ENCODE assay signal across 8 cellular contexts in the genomic region with DNA sequence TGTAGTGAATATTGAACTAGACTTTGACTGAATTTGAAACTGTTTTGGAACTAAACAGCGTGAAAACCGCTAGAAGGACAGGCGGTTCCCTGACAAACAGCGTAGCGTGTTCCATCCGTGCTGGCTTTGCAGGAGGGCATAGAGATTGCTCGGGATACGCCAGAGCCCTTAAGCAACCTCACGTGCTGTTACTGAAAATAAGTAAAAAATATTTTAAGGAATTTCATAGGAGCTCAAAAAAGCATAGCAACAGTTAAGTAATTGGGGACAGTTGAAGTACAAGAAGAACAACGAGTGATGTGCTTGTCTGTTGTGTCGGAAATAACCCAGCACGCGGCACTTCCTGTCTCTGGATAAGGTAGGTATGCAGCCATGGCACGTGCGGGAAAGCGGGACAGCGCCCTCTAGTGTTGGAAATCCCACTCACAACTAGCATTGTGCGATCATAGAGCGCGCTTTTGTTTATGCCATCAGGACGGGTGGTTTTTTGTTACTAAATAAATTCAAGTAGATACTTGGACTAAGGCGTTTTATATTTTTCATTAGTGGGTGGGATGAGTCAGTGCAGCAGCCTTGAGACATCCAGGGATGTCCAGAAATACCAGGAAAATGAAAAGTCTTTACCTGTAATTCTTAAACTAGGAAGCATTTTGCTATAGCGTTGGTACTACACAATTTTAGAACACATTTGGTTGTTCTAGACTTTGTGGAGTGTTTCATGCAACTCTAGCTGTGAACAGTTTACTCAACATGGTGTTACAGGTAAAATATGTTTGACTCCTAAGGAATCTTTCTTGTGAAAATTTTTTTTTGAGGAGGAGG. TPM values are rescaled to one million over a fixed set of nuclear protein-coding genes. Genes with fewer than 3 reads are reported as not detected.
DNase-seq lines count a peak whose midpoint lies in the region; ATAC-seq, FAIRE-seq and TF ChIP-seq lines count a peak whose summit lies in the region.

No MANE protein-coding gene starts in this region.

- peak; percentile 67 to 76 for TF ChIP-seq RAD21 in liver (IDR thresholded peaks at IDR 0.05)

- CTCF ChIA-PET in AG04450 (lab: Charles Lee): interaction anchor here (0.6 to 2.4 kb wide), 27 partner anchors 8 to 1480 kb away, joined by 3 to 19 read pairs (median 3); no protein-coding TSS in a partner anchor

- DNase-seq in AG04450 (ENCODE audit: low read depth, low spot score) (peak; percentile 54), GM18507 (ENCODE audit: extremely low spot score, insufficient read length, low read depth) (peak; percentile 44), NCI-H2196 (lab: John Stamatoyannopoulos, UW; ENCODE audit: unreplicated experiment) (peak; percentile 74), cerebellum (ENCODE audit: low spot score) (peak; percentile 31)
- DNase-seq in activated CD4-positive, alpha-beta T cell treated with anti-CD3 and anti-CD28 coated beads for 1 hour: peak; percentile 75
- DNase-seq in stimulated activated CD4-positive, alpha-beta T cell treated with anti-CD3 and anti-CD28 coated beads, TNF-alpha, amount 100 ng/mL, for 24 hours (ENCODE audit: low read depth in 3 of 3): peak; percentile 76 to 84 (median 84)

- FAIRE-seq in GM18507 (lab: Jason Lieb, UNC): peak; percentile 68

- H3K9me3 ChIP-seq in AG04450 (ENCODE audit: control insufficient read depth, insufficient read depth, low read length) (no peaks in the 10 kb centered on the region), liver (ENCODE audit: control insufficient read depth in 4 of 4, low read length in 3 of 4) (no peaks in the 10 kb centered on the region)

- H3K27ac ChIP-seq in AG04450 (ENCODE audit: low read depth, low read length): no peak overlapping the region
- peak overlapping the region in 1 of 2 donors; percentile 39 for H3K27ac ChIP-seq in liver (ENCODE audit: low read depth in 1 of 2, low read length in 2 of 2)

- 66% methylated on average over 23 of the region's 23 CpGs for WGBS in liver

- H3K9ac ChIP-seq in liver (ENCODE audit: low read depth in 1 of 2, low read length in 2 of 2): peak overlapping the region in 1 of 2 donors; percentile 19

- H3K27me3 ChIP-seq in AG04450 (ENCODE audit: control insufficient read depth, insufficient read depth, low read length) (no peaks in the 10 kb centered on the region), liver (ENCODE audit: control insufficient read depth in 4 of 4, insufficient read depth in 4 of 4, low read length in 3 of 4) (no peaks in the 10 kb centered on the region)

- H3K4me1 ChIP-seq in liver (ENCODE audit: control insufficient read depth in 4 of 4, insufficient read depth in 4 of 4, low read length in 3 of 4): peaks cover 0 to 10% (median 5%) of the 10 kb centered on the region in 4 donors

- TF ChIP-seq CTCF in AG04450 (IDR thresholded peaks at IDR 0.05; ENCODE audit: low read depth, low read length): peak; percentile 83
- TF ChIP-seq CTCF in liver (IDR thresholded peaks at IDR 0.05; ENCODE audit: low read depth, low read length, missing input control): peak; percentile 83

- POLR2A ChIA-PET in AG04450 (lab: Yijun Ruan, JAX): interaction anchor here (0.6 kb wide), 1 partner anchor 23 kb away, joined by 3 read pairs; no protein-coding TSS in a partner anchor

- H3K4me3 ChIP-seq in AG04450 (ENCODE audit: low read depth, low read length): no peak overlapping the region
- H3K4me3 ChIP-seq in liver (ENCODE audit: low read depth in 1 of 3, low read length in 3 of 3): no peak overlapping the region

- peak; percentile 80 for ATAC-seq in HG03064 (IDR thresholded peaks at IDR 0.05; ENCODE audit: low read depth, unreplicated experiment)

- H3K36me3 ChIP-seq in liver (ENCODE audit: control insufficient read depth in 4 of 4, insufficient read depth in 3 of 4, low read depth in 1 of 4, low read length in 3 of 4): peaks cover 7 to 30% (median 29%) of the 10 kb centered on the region in 4 donors

TF ChIP-seq in liver, 16 proteins besides CTCF, POLR2A, EP300 and RAD21:
- no peak for TF ChIP-seq FOXA1 (IDR thresholded peaks at IDR 0.05)
- TF ChIP-seq TAF1 (conservative IDR thresholded peaks at IDR 0.05): no peak
- TF ChIP-seq, protein P1, sequence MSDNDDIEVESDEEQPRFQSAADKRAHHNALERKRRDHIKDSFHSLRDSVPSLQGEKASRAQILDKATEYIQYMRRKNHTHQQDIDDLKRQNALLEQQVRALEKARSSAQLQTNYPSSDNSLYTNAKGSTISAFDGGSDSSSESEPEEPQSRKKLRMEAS (IDR thresholded peaks at IDR 0.05): peak; percentile 53
- peak; percentile 30 to 49 for TF ChIP-seq GABPA (IDR thresholded peaks at IDR 0.05 in 1 of 2, conservative IDR thresholded peaks at IDR 0.05 in 1 of 2)
- TF ChIP-seq, protein P2, sequence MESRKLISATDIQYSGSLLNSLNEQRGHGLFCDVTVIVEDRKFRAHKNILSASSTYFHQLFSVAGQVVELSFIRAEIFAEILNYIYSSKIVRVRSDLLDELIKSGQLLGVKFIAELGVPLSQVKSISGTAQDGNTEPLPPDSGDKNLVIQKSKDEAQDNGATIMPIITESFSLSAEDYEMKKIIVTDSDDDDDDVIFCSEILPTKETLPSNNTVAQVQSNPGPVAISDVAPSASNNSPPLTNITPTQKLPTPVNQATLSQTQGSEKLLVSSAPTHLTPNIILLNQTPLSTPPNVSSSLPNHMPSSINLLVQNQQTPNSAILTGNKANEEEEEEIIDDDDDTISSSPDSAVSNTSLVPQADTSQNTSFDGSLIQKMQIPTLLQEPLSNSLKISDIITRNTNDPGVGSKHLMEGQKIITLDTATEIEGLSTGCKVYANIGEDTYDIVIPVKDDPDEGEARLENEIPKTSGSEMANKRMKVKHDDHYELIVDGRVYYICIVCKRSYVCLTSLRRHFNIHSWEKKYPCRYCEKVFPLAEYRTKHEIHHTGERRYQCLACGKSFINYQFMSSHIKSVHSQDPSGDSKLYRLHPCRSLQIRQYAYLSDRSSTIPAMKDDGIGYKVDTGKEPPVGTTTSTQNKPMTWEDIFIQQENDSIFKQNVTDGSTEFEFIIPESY (IDR thresholded peaks at IDR 0.05): peak; percentile 8
- TF ChIP-seq SP1 (IDR thresholded peaks at IDR 0.05): peak; percentile 53
- TF ChIP-seq RXRA (IDR thresholded peaks at IDR 0.05): peak; percentile 11 to 12
- peak; percentile 59 for TF ChIP-seq NR2F2 (IDR thresholded peaks at IDR 0.05)
TF ChIP-seq in liver: peak in this region for 6.

RNA-seq across cellular contexts. Expression of a gene that starts 50.4 kb away (rescaled TPM):
- polyA plus RNA-seq in AG04450 (2011; rRNA removed) (138 and 188 TPM in 2 replicates), liver (10 to 100 TPM; 26.5 to 40.8 TPM)
- polyA minus RNA-seq in AG04450 (2011; rRNA and poly(A)+ RNA removed): 36.8 and 57.4 TPM in 2 replicates
- total RNA-seq in cerebellum (100 TPM), liver (10 to 100 TPM; 44.0 to 46.6 TPM)

Comparison
In these comparisons a context has a peak if more than half of its experiments do, and no peak if none do; other contexts are left out.
1. DNase-seq: peak in every context shown above with its lines; median percentile 84 in stimulated activated CD4-positive, alpha-beta T cell treated with anti-CD3 and anti-CD28 coated beads, TNF-alpha, amount 100 ng/mL, for 24 hours; 75 in activated CD4-positive, alpha-beta T cell treated with anti-CD3 and anti-CD28 coated beads for 1 hour; 74 in NCI-H2196; 54 in AG04450; 44 in GM18507; 31 in cerebellum.